ENCODE assay signal across 31 cellular contexts in the genomic region with DNA sequence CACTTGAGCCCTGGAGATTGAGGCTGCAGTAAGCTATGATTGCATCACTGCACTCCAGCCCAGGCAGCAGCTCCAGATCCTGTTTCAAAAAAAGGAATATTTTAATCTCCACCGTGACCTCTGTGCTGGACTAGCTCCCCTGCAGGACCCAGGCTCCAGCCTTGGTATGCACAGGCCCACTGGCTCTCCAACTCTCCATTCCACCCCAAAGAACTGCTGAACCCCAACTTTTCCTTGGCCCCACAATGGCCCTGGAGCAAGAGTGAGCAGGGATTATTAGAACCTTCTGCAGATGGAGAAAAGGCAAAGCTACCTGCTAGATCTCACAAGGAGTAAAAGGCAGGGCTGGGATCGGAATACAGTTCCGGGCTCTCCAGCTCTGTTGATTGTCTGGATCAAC.
"Had no signal": no experiment of that assay in that cellular context is flagged by ENCODE, and none has a peak within 500 bp of the region (broad histone marks: within the 10 kb centered on the region; RNA-seq: fewer than 3 reads in every experiment).

No MANE protein-coding gene starts in this region.

- DNase-seq: activated CD4-positive, alpha-beta memory T cell treated with anti-CD3 and anti-CD28 coated beads, Interleukin-2, amount 10 ng/mL, durations not matched to agents 7 days and 5 days; activated CD4-positive, alpha-beta T cell treated with anti-CD3 and anti-CD28 coated beads for 1 hour; activated CD4-positive, alpha-beta T cell treated with anti-CD3 and anti-CD28 coated beads for 48 hours; activated CD4-positive, CD25-positive, alpha-beta regulatory T cell; activated CD8-positive, alpha-beta memory T cell treated with anti-CD3 and anti-CD28 coated beads for 24 hours; activated gamma-delta T cell; activated naive CD4-positive, alpha-beta T cell treated with Interleukin-2 at 50 U/mL for 16 hours; activated T-cell treated with anti-CD3 and anti-CD28 coated beads, Interleukin-2, amount 50 U/mL, for 24 hours; amniotic stem cell; MM.1S; MV-4-11; NCI-H1092; NCI-H1436 treated with DMSO at 0.1 percent for 48 hours; NCI-H1694 treated with DMSO at 0.1 percent for 48 hours; NCI-H2029; NCI-H345; NCI-H524 treated with DMSO at 0.1 percent for 48 hours; NK-92 treated with Interleukin-12 subunit alpha and Interleukin-12 subunit beta, amount 100 ng/mL, for 24 hours; PC-3; RPMI8226; SIG-M5; T-helper 1 cell; T-helper 2 cell; T-helper 9 cell; WERI-Rb-1 had no signal

- ATAC-seq: activated naive CD4-positive, alpha-beta T cell treated with anti-CD3 and anti-CD28 coated beads, Interleukin-2, amount 50 U/mL, for 72 hours; PC-3; SK-N-SH treated with all-trans-retinoic acid at 6 μM for 48 hours had no signal

- H3K4me3 Mint-ChIP-seq: activated CD4-positive, alpha-beta memory T cell treated with anti-CD3 and anti-CD28 coated beads, Interleukin-2, amount 10 ng/mL, durations not matched to agents 7 days and 5 days; activated T-cell treated with anti-CD3 and anti-CD28 coated beads, Interleukin-2, amount 50 U/mL, for 24 hours had no signal

- H3K27ac ChIP-seq: cardiac muscle cell, KMS-11, Peyer's patch, WERI-Rb-1 had no signal

- H3K4me2 ChIP-seq: KMS-11 had no signal

- H3K4me3 ChIP-seq: cardiac muscle cell, Peyer's patch had no signal

- H3K27me3 Mint-ChIP-seq: activated CD4-positive, alpha-beta memory T cell treated with anti-CD3 and anti-CD28 coated beads, Interleukin-2, amount 10 ng/mL, durations not matched to agents 7 days and 5 days; activated T-cell treated with anti-CD3 and anti-CD28 coated beads, Interleukin-2, amount 50 U/mL, for 24 hours had no signal

- H3K9me3 Mint-ChIP-seq: activated CD4-positive, alpha-beta memory T cell treated with anti-CD3 and anti-CD28 coated beads, Interleukin-2, amount 10 ng/mL, durations not matched to agents 7 days and 5 days; activated naive CD4-positive, alpha-beta T cell treated with anti-CD3 and anti-CD28 coated beads, Interleukin-2, amount 50 U/mL, for 72 hours; activated T-cell treated with anti-CD3 and anti-CD28 coated beads, Interleukin-2, amount 50 U/mL, for 24 hours; activated T-helper 2 cell treated with anti-CD3 and anti-CD28 coated beads, Interferon-gamma antibody, Interleukin-2, Interleukin-4, amounts not matched to agents 10 μg/mL and 5 μg/mL and 100 μg/mL, durations not matched to agents 14 hours and 24 hours and 36 hours had no signal

- H3K27ac Mint-ChIP-seq: activated CD4-positive, alpha-beta memory T cell treated with anti-CD3 and anti-CD28 coated beads, Interleukin-2, amount 10 ng/mL, durations not matched to agents 7 days and 5 days; activated T-cell treated with anti-CD3 and anti-CD28 coated beads, Interleukin-2, amount 50 U/mL, for 24 hours; activated T-helper 2 cell treated with anti-CD3 and anti-CD28 coated beads, Interferon-gamma antibody, Interleukin-2, Interleukin-4, amounts not matched to agents 10 μg/mL and 5 μg/mL and 100 μg/mL, durations not matched to agents 14 hours and 24 hours and 36 hours had no signal

- H3K36me3 Mint-ChIP-seq: activated naive CD4-positive, alpha-beta T cell treated with anti-CD3 and anti-CD28 coated beads, Interleukin-2, amount 50 U/mL, for 72 hours had no signal

- H3K9ac ChIP-seq: KMS-11 had no signal

- H3K27me3 ChIP-seq: Peyer's patch had no signal

- H3K4me1 ChIP-seq: Peyer's patch had no signal

- H3K36me3 ChIP-seq: cardiac muscle cell, Peyer's patch, WERI-Rb-1 had no signal

- H3K9me3 ChIP-seq: Peyer's patch had no signal
